In the genomic region with DNA sequence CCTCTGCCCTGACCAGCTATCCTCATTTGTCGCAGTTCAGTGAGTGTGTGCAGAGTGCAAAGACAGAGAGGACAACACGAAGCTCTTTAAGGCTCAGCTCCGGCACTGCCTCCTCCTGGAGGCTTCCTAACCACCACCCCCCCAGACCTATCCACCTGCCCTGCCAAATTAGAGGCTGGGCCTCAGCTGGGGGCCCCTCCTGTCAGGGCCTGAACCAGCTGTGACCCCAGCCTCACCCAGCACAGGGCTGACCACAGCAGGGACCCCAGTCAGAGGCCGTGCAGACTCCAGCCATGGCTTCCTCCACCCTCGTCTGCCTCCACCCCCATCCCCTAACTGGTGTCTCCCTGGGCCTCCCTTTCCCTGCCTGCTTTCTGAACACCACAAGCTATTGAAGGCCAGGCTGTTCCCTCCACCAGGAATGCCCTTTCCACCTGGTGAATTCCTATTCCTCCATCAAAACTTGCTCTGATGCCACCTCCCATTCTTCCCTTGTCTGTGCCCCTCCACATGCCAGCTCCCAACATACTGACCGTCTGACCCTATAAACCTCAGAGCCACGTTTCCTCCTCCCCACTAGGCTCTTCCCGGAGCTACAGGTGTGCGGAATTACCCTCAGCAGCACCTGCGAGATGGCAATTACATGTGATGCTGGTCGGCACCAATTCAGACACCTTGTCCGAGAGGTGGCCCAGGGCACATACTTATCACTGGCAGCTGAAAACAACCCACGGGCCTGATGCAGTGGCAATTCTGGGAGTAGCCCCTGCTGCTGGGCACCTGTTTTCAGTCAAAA, we compare ENCODE assay signal across 1 cellular context.
TF ChIP-seq lines count a peak whose summit lies in the region.

No MANE protein-coding gene starts in this region.

TF ChIP-seq in liver, 16 proteins besides CTCF, POLR2A, EP300 and RAD21 (continued from another document):
- TF ChIP-seq, protein P1, sequence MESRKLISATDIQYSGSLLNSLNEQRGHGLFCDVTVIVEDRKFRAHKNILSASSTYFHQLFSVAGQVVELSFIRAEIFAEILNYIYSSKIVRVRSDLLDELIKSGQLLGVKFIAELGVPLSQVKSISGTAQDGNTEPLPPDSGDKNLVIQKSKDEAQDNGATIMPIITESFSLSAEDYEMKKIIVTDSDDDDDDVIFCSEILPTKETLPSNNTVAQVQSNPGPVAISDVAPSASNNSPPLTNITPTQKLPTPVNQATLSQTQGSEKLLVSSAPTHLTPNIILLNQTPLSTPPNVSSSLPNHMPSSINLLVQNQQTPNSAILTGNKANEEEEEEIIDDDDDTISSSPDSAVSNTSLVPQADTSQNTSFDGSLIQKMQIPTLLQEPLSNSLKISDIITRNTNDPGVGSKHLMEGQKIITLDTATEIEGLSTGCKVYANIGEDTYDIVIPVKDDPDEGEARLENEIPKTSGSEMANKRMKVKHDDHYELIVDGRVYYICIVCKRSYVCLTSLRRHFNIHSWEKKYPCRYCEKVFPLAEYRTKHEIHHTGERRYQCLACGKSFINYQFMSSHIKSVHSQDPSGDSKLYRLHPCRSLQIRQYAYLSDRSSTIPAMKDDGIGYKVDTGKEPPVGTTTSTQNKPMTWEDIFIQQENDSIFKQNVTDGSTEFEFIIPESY (IDR thresholded peaks at IDR 0.05): no peak
- no peak for TF ChIP-seq FOXA2 (IDR thresholded peaks at IDR 0.05)
- no peak for TF ChIP-seq GABPA (IDR thresholded peaks at IDR 0.05 in 1 of 2, conservative IDR thresholded peaks at IDR 0.05 in 1 of 2)
